8 cellular contexts compared by ENCODE assay signal in the genomic region with DNA sequence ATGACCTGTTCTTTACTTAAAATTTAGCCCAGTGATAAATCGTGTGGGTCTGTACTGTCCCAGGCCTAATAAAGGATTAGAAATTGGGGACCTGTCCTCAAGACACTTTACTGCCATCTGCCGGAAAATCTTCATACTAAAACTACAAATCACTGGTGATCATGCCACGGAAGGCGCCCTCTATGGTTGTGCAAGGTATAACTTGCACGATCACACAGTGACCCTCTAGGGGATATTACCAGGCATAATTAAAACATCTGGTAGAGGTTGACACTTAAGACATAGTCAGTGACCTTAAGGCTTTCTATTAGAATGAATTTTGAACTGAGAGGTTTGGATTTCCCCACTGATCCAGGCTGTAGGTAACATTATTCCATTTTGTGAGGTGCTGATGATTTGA.
DNase-seq lines count a peak whose midpoint lies in the region; ATAC-seq and TF ChIP-seq lines count a peak whose summit lies in the region.
"Had no signal": no experiment of that assay in that cellular context is flagged by ENCODE, and none has a peak within 500 bp of the region (broad histone marks: within the 10 kb centered on the region; RNA-seq: fewer than 3 reads in every experiment).

No MANE protein-coding gene starts in this region.

- H3K4me2 ChIP-seq in GM23338, result no peak overlapping the region

- H3K4me3 ChIP-seq in GM23338, result no peak overlapping the region
- H3K4me3 ChIP-seq in neutrophil (ENCODE audit: low read depth in 1 of 2, low read length in 1 of 2), result no peak overlapping the region

- H3K4me1 ChIP-seq in GM23338 (ENCODE audit: insufficient read depth), result no peaks in the 10 kb centered on the region
- no peaks in the 10 kb centered on the region for H3K4me1 ChIP-seq in neutrophil (ENCODE audit: control insufficient read depth in 1 of 2, insufficient read depth in 1 of 2, low read depth in 1 of 2, low read length in 1 of 2)

- H3K27me3 Mint-ChIP-seq in GM23338 (ENCODE audit: insufficient read depth, low read depth, poor library complexity), result no peaks in the 10 kb centered on the region

- H3K9me2 ChIP-seq in GM23338 (ENCODE audit: insufficient read depth), result no peaks in the 10 kb centered on the region

- H3K4me3 Mint-ChIP-seq in GM23338, result no peak overlapping the region

- no peaks in the 10 kb centered on the region for H4K20me1 ChIP-seq in GM23338 (replicated peaks; ENCODE audit: insufficient read depth)

- H3K27ac Mint-ChIP-seq in GM23338, result no peak overlapping the region

- no peak overlapping the region for H2AFZ ChIP-seq in GM23338

- H3K36me3 ChIP-seq in GM23338 (ENCODE audit: insufficient read depth) (no peaks in the 10 kb centered on the region), neutrophil (no peaks in the 10 kb centered on the region)

- no peaks in the 10 kb centered on the region for H3K4me1 Mint-ChIP-seq in GM23338

- H3K36me3 Mint-ChIP-seq in GM23338 (ENCODE audit: low read depth), result no peaks in the 10 kb centered on the region

- peak; percentile 88 for DNase-seq in GM23338 (ENCODE audit: low spot score)
- DNase-seq in NCI-H526 treated with DMSO at 0.1 percent for 48 hours (lab: John Stamatoyannopoulos, UW), result peak; percentile 27
- DNase-seq in dermis blood vessel endothelial cell, result peak; percentile 13
- no peak for DNase-seq in cortex of kidney (lab: John Stamatoyannopoulos, UW)
- no peak for DNase-seq in mucosa of gallbladder (ENCODE audit: low spot score)
- no peak for DNase-seq in caudate nucleus (lab: John Stamatoyannopoulos, UW)
- DNase-seq: retina had no signal

- no peaks in the 10 kb centered on the region for H3K79me2 ChIP-seq in GM23338 (replicated peaks; ENCODE audit: insufficient read depth)

- no peaks in the 10 kb centered on the region for H3F3A ChIP-seq in GM23338 (replicated peaks; ENCODE audit: low read depth)

- no peaks in the 10 kb centered on the region for H3K9me3 Mint-ChIP-seq in GM23338

- H3K27me3 ChIP-seq in GM23338 (ENCODE audit: insufficient read depth), result no peaks in the 10 kb centered on the region
- H3K27me3 ChIP-seq in neutrophil, result peaks cover 5% of the 10 kb centered on the region

- ATAC-seq in GM23338, result peak; percentile 77

- peak; percentile 89 to 97 for TF ChIP-seq CTCF in GM23338 (conservative IDR thresholded peaks at IDR 0.05; ENCODE audit: low read depth in 2 of 2)
- peak; percentile 54 for TF ChIP-seq CTCF in neutrophil (IDR thresholded peaks at IDR 0.05)

- H3K27ac ChIP-seq in GM23338 (ENCODE audit: low read depth) (no peak overlapping the region), neutrophil (no peak overlapping the region), caudate nucleus (ENCODE audit: low read depth, low read length) (no peak overlapping the region)

- no peaks in the 10 kb centered on the region for H3K9me3 ChIP-seq in neutrophil

TF ChIP-seq in GM23338, 12 proteins besides CTCF, POLR2A, EP300 and RAD21 (continues in another document):
- TF ChIP-seq EZH2 (IDR thresholded peaks at IDR 0.05; ENCODE audit: low read depth, unreplicated experiment) (no peak), NANOG (IDR thresholded peaks at IDR 0.05; ENCODE audit: borderline replicate concordance) (no peak), ZNF114 (CRISPR knock-in tag; IDR thresholded peaks at IDR 0.05) (no peak), EZH2phosphoT487 (IDR thresholded peaks at IDR 0.05; ENCODE audit: unreplicated experiment) (no peak), POLR2AphosphoS5 (IDR thresholded peaks at IDR 0.05; ENCODE audit: low read depth) (no peak), ZNF331 (CRISPR knock-in tag; IDR thresholded peaks at IDR 0.05; ENCODE audit: low read depth) (no peak), STAT1 (IDR thresholded peaks at IDR 0.05; ENCODE audit: unreplicated experiment) (no peak), CREB1 (CRISPR knock-in tag; IDR thresholded peaks at IDR 0.05; ENCODE audit: low read depth) (no peak), JUNB (IDR thresholded peaks at IDR 0.05; ENCODE audit: unreplicated experiment) (no peak)
- TF ChIP-seq, protein P1, sequence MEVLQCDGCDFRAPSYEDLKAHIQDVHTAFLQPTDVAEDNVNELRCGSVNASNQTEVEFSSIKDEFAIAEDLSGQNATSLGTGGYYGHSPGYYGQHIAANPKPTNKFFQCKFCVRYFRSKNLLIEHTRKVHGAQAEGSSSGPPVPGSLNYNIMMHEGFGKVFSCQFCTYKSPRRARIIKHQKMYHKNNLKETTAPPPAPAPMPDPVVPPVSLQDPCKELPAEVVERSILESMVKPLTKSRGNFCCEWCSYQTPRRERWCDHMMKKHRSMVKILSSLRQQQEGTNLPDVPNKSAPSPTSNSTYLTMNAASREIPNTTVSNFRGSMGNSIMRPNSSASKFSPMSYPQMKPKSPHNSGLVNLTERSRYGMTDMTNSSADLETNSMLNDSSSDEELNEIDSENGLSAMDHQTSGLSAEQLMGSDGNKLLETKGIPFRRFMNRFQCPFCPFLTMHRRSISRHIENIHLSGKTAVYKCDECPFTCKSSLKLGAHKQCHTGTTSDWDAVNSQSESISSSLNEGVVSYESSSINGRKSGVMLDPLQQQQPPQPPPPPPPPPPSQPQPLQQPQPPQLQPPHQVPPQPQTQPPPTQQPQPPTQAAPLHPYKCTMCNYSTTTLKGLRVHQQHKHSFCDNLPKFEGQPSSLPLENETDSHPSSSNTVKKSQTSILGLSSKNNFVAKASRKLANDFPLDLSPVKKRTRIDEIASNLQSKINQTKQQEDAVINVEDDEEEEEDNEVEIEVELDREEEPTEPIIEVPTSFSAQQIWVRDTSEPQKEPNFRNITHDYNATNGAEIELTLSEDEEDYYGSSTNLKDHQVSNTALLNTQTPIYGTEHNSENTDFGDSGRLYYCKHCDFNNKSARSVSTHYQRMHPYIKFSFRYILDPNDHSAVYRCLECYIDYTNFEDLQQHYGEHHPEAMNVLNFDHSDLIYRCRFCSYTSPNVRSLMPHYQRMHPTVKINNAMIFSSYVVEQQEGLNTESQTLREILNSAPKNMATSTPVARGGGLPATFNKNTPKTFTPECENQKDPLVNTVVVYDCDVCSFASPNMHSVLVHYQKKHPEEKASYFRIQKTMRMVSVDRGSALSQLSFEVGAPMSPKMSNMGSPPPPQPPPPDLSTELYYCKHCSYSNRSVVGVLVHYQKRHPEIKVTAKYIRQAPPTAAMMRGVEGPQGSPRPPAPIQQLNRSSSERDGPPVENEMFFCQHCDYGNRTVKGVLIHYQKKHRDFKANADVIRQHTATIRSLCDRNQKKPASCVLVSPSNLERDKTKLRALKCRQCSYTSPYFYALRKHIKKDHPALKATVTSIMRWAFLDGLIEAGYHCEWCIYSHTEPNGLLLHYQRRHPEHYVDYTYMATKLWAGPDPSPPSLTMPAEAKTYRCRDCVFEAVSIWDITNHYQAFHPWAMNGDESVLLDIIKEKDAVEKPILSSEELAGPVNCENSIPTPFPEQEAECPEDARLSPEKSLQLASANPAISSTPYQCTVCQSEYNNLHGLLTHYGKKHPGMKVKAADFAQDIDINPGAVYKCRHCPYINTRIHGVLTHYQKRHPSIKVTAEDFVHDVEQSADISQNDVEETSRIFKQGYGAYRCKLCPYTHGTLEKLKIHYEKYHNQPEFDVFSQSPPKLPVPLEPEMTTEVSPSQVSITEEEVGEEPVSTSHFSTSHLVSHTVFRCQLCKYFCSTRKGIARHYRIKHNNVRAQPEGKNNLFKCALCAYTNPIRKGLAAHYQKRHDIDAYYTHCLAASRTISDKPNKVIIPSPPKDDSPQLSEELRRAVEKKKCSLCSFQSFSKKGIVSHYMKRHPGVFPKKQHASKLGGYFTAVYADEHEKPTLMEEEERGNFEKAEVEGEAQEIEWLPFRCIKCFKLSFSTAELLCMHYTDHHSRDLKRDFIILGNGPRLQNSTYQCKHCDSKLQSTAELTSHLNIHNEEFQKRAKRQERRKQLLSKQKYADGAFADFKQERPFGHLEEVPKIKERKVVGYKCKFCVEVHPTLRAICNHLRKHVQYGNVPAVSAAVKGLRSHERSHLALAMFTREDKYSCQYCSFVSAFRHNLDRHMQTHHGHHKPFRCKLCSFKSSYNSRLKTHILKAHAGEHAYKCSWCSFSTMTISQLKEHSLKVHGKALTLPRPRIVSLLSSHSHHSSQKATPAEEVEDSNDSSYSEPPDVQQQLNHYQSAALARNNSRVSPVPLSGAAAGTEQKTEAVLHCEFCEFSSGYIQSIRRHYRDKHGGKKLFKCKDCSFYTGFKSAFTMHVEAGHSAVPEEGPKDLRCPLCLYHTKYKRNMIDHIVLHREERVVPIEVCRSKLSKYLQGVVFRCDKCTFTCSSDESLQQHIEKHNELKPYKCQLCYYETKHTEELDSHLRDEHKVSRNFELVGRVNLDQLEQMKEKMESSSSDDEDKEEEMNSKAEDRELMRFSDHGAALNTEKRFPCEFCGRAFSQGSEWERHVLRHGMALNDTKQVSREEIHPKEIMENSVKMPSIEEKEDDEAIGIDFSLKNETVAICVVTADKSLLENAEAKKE (CRISPR knock-in tag; IDR thresholded peaks at IDR 0.05), result no peak
- TF ChIP-seq, protein P2, sequence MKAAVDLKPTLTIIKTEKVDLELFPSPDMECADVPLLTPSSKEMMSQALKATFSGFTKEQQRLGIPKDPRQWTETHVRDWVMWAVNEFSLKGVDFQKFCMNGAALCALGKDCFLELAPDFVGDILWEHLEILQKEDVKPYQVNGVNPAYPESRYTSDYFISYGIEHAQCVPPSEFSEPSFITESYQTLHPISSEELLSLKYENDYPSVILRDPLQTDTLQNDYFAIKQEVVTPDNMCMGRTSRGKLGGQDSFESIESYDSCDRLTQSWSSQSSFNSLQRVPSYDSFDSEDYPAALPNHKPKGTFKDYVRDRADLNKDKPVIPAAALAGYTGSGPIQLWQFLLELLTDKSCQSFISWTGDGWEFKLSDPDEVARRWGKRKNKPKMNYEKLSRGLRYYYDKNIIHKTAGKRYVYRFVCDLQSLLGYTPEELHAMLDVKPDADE (IDR thresholded peaks at IDR 0.05), result no peak

Comparison
In these comparisons a context has a peak if more than half of its experiments do, and no peak if none do; other contexts are left out.
1. DNase-seq: peak in GM23338 (single experiment), NCI-H526 treated with DMSO at 0.1 percent for 48 hours (single experiment) and dermis blood vessel endothelial cell (single experiment); none in cortex of kidney (single experiment), mucosa of gallbladder (single experiment) and caudate nucleus (0 of 61).